In the genomic region with DNA sequence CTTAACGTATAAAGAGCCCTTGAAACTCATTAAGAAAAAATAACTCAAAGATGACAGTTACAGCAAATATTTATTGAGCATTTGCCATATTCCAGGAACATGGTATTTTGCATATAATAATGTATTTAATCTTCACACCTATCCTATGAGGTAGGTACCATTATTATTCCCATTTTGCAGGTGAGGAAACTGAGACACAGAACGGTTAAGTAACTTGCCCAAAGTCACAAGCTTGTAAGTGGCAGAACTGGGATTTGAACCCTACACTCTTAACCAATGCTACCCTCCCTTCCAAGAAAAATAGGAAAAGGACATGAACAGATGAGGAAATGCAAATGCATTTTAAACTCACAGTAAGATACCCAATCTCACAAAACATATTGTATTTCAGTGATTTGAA, we compare ENCODE assay signal across 28 cellular contexts.
"Had no signal": no experiment of that assay in that cellular context is flagged by ENCODE, and none has a peak within 500 bp of the region (broad histone marks: within the 10 kb centered on the region; RNA-seq: fewer than 3 reads in every experiment).

No MANE protein-coding gene starts in this region.

- H3K4me3 Mint-ChIP-seq: dendritic cell treated with granulocyte-macrophage colony-stimulating factor and Interleukin-4, amounts not matched to agents 40 ng/mL and 50 ng/mL, for 4 days; effector memory CD8-positive, alpha-beta T cell; endodermal cell had no signal

- FAIRE-seq: colon, endometrium, endothelial cell of umbilical vein, frontal cortex had no signal

- H3K36me3 ChIP-seq: colonic mucosa, gastrocnemius medialis had no signal

- H3K9me3 ChIP-seq: colonic mucosa, esophagus muscularis mucosa, esophagus squamous epithelium, gastrocnemius medialis, gastroesophageal sphincter, heart left ventricle had no signal

- DNase-seq: colonic mucosa; cortex of kidney; dermis blood vessel endothelial cell; effector CD4-positive, alpha-beta T cell; effector CD8-positive, alpha-beta T cell; effector memory CD4-positive, alpha-beta T cell; effector memory CD8-positive, alpha-beta T cell; endodermal cell; erythroblast; esophagus squamous epithelium; foreskin fibroblast; foreskin keratinocyte; foreskin melanocyte; gastrocnemius medialis; glutamatergic neuron; heart left ventricle; heart right ventricle had no signal

- ATAC-seq: effector memory CD8-positive, alpha-beta T cell; esophagus mucosa; foreskin keratinocyte; gastrocnemius medialis; gastroesophageal sphincter; heart left ventricle; heart right ventricle had no signal

- H3K4me3 ChIP-seq: colonic mucosa, coronary artery, dorsolateral prefrontal cortex, esophagus muscularis mucosa, esophagus squamous epithelium, gastrocnemius medialis, gastroesophageal sphincter, heart left ventricle, heart right ventricle had no signal

- H3K4me1 ChIP-seq: colonic mucosa had no signal

- H3K27me3 ChIP-seq: colonic mucosa, dorsolateral prefrontal cortex, esophagus muscularis mucosa, esophagus squamous epithelium, foreskin keratinocyte, gastrocnemius medialis, gastroesophageal sphincter, heart left ventricle, heart right ventricle had no signal

- H3K27ac ChIP-seq: colonic mucosa, coronary artery, dorsolateral prefrontal cortex, epithelial cell of prostate, esophagus muscularis mucosa, esophagus squamous epithelium, foreskin keratinocyte, gastrocnemius medialis, gastroesophageal sphincter, heart left ventricle, heart right ventricle had no signal

- H3K27me3 Mint-ChIP-seq: dendritic cell treated with granulocyte-macrophage colony-stimulating factor and Interleukin-4, amounts not matched to agents 40 ng/mL and 50 ng/mL, for 4 days; effector memory CD8-positive, alpha-beta T cell had no signal

- H3K9me3 Mint-ChIP-seq: dendritic cell treated with granulocyte-macrophage colony-stimulating factor and Interleukin-4, amounts not matched to agents 40 ng/mL and 50 ng/mL, for 4 days; effector memory CD8-positive, alpha-beta T cell had no signal

- H3K27ac Mint-ChIP-seq: dendritic cell treated with granulocyte-macrophage colony-stimulating factor and Interleukin-4, amounts not matched to agents 40 ng/mL and 50 ng/mL, for 4 days; effector memory CD8-positive, alpha-beta T cell; endodermal cell had no signal
